In genomic region chr12:116918464-116918863, GRCh38 we compare ENCODE assay signal across 24 cellular contexts. TPM values are rescaled to one million over a fixed set of nuclear protein-coding genes. Genes with fewer than 3 reads are reported as not detected.
DNase-seq lines count a peak whose midpoint lies in the region; ATAC-seq, FAIRE-seq and TF ChIP-seq lines count a peak whose summit lies in the region.
"Had no signal": no experiment of that assay in that cellular context is flagged by ENCODE, and none has a peak within 500 bp of the region (broad histone marks: within the 10 kb centered on the region; RNA-seq: fewer than 3 reads in every experiment).

No MANE protein-coding gene starts in this region.

- no peak for TF ChIP-seq CTCF in HepG2 (CRISPR knock-in tag; IDR thresholded peaks at IDR 0.05)
- no peak for TF ChIP-seq CTCF in right lobe of liver (IDR thresholded peaks at IDR 0.05)
- TF ChIP-seq CTCF in NB4 (IDR thresholded peaks at IDR 0.05; ENCODE audit: low read depth, low read length) = no peak
- TF ChIP-seq CTCF in WTC11 (IDR thresholded peaks at IDR 0.05) = no peak
- no peak for TF ChIP-seq CTCF in neural progenitor cell (IDR thresholded peaks at IDR 0.05)
- no peak for TF ChIP-seq CTCF in MM.1S (IDR thresholded peaks at IDR 0.05; ENCODE audit: low read length)

- no peak for ATAC-seq in HepG2
- no peak for ATAC-seq in right lobe of liver
- no peak for ATAC-seq in WTC11
- ATAC-seq in activated T-cell treated with anti-CD3 and anti-CD28 coated beads, Interleukin-2, amount 50 U/mL, for 72 hours (replicated peaks in 1 of 2) = no peak
- ATAC-seq: activated CD8-positive, alpha-beta T cell treated with anti-CD3 and anti-CD28 coated beads for 36 hours; CD8-positive, alpha-beta T cell; esophagus mucosa had no signal

- H3K9me3 ChIP-seq in HepG2 (ENCODE audit: low read length) (no peaks in the 10 kb centered on the region), right lobe of liver (no peaks in the 10 kb centered on the region), neural progenitor cell (ENCODE audit: low read depth) (no peaks in the 10 kb centered on the region), MM.1S (replicated peaks; ENCODE audit: insufficient read depth, low read length) (no peaks in the 10 kb centered on the region)
- H3K9me3 ChIP-seq: SJCRH30 had no signal

- TF ChIP-seq POLR2A in HepG2 (IDR thresholded peaks at IDR 0.05; ENCODE audit: insufficient read depth in 1 of 2, low read depth in 2 of 2, low read length in 2 of 2) (no peak), right lobe of liver (IDR thresholded peaks at IDR 0.05) (no peak), NB4 (IDR thresholded peaks at IDR 0.05; ENCODE audit: extremely low read depth, insufficient read length) (no peak)

- H3K27ac Mint-ChIP-seq in WTC11 (0 out of 2 replicates have a peak overlapping the region, but pooled peaks have one; percentile 16), neural progenitor cell (no peak overlapping the region)
- H3K27ac Mint-ChIP-seq in activated T-cell treated with anti-CD3 and anti-CD28 coated beads, Interleukin-2, amount 50 U/mL, for 72 hours = no peak overlapping the region
- H3K27ac Mint-ChIP-seq: activated CD8-positive, alpha-beta T cell treated with anti-CD3 and anti-CD28 coated beads for 36 hours had no signal

- H3F3A ChIP-seq in neural progenitor cell (ENCODE audit: low read depth) = no peaks in the 10 kb centered on the region
- peaks cover 21% of the 10 kb centered on the region for H3F3A ChIP-seq in MM.1S (ENCODE audit: insufficient read depth, low read length)

- in situ Hi-C loops in HepG2 (cut with HindIII; ENCODE audit: extremely low pct_ligation_motif_present, low pct_unique_long_range_greater_than_20kb) = loop anchor here (10.0 kb wide), 1 partner anchor 214 kb away; no protein-coding TSS in a partner anchor

- H3K4me1 Mint-ChIP-seq in WTC11 (peaks cover 17% of the 10 kb centered on the region), neural progenitor cell (peaks cover 9% of the 10 kb centered on the region)
- peaks cover 67% of the 10 kb centered on the region for H3K4me1 Mint-ChIP-seq in activated T-cell treated with anti-CD3 and anti-CD28 coated beads, Interleukin-2, amount 50 U/mL, for 72 hours (ENCODE audit: low read depth)

- no peaks in the 10 kb centered on the region for H3K27me3 ChIP-seq in HepG2 (ENCODE audit: control insufficient read depth in 1 of 2, insufficient read depth in 2 of 2, low read length in 2 of 2)
- no peaks in the 10 kb centered on the region for H3K27me3 ChIP-seq in right lobe of liver
- no peaks in the 10 kb centered on the region for H3K27me3 ChIP-seq in neural progenitor cell
- H3K27me3 ChIP-seq in MM.1S (replicated peaks; ENCODE audit: insufficient read depth, low read length) = no peaks in the 10 kb centered on the region
- H3K27me3 ChIP-seq: SJCRH30 had no signal

- no peak overlapping the region for H2AFZ ChIP-seq in HepG2 (ENCODE audit: low read length)
- no peak overlapping the region for H2AFZ ChIP-seq in neural progenitor cell (replicated peaks)
- H2AFZ ChIP-seq in MM.1S (ENCODE audit: low read length) = no peak overlapping the region
- H2AFZ ChIP-seq: PC-9 had no signal

- H3K36me3 ChIP-seq in HepG2 (replicated peaks in 1 of 2; ENCODE audit: control insufficient read depth in 1 of 2, insufficient read depth in 2 of 2, low read length in 2 of 2) = peaks cover 0 to 1% of the 10 kb centered on the region in 2 experiments; a peak in 2 of 5 replicates
- H3K36me3 ChIP-seq in right lobe of liver = no peaks in the 10 kb centered on the region
- no peaks in the 10 kb centered on the region for H3K36me3 ChIP-seq in neural progenitor cell
- no peaks in the 10 kb centered on the region for H3K36me3 ChIP-seq in MM.1S (replicated peaks; ENCODE audit: insufficient read depth, low read length)
- H3K36me3 ChIP-seq: SJCRH30 had no signal

- H3K9me3 Mint-ChIP-seq in WTC11 (no peaks in the 10 kb centered on the region), neural progenitor cell (no peaks in the 10 kb centered on the region)
- H3K9me3 Mint-ChIP-seq in activated T-cell treated with anti-CD3 and anti-CD28 coated beads, Interleukin-2, amount 50 U/mL, for 72 hours = no peaks in the 10 kb centered on the region
- H3K9me3 Mint-ChIP-seq: activated CD8-positive, alpha-beta T cell treated with anti-CD3 and anti-CD28 coated beads for 36 hours; CD8-positive, alpha-beta T cell had no signal

- CTCF ChIA-PET in HepG2 (lab: Yijun Ruan, JAX; ENCODE audit: low intra/inter-chr PET ratio, low total read pairs) = no interaction called here
- CTCF ChIA-PET in WTC11 (lab: Charles Lee) = no interaction called here

- H3K4me1 ChIP-seq in HepG2 (ENCODE audit: insufficient read depth, low read length) = peaks cover 56% of the 10 kb centered on the region
- H3K4me1 ChIP-seq in right lobe of liver = peaks cover 0 to 11% (median 4%) of the 10 kb centered on the region in 4 donors
- H3K4me1 ChIP-seq in neural progenitor cell = no peaks in the 10 kb centered on the region
- H3K4me1 ChIP-seq in MM.1S (ENCODE audit: low read length) = peaks cover 31% of the 10 kb centered on the region
- H3K4me1 ChIP-seq: SJCRH30 had no signal

- H3K4me2 ChIP-seq in HepG2 (ENCODE audit: low read depth, low read length) (no peak overlapping the region), neural progenitor cell (no peak overlapping the region), MM.1S (ENCODE audit: low read depth, low read length) (no peak overlapping the region)
- H3K4me2 ChIP-seq: PC-9 had no signal

- WGBS in HepG2 (ENCODE audit: low lambda C conversion rate) = 95% methylated on average over 2 of the region's 2 CpGs
- WGBS in right lobe of liver (ENCODE audit: insufficient coverage, low coverage, low lambda C conversion rate, missing lambda C conversion rate) = 95% methylated on average over 2 of the region's 2 CpGs

- H3K4me3 Mint-ChIP-seq in WTC11 = no peak overlapping the region
- H3K4me3 Mint-ChIP-seq in neural progenitor cell = no peak overlapping the region
- H3K4me3 Mint-ChIP-seq in activated T-cell treated with anti-CD3 and anti-CD28 coated beads, Interleukin-2, amount 50 U/mL, for 72 hours = no peak overlapping the region
- H3K4me3 Mint-ChIP-seq: activated CD8-positive, alpha-beta T cell treated with anti-CD3 and anti-CD28 coated beads for 36 hours; CD8-positive, alpha-beta T cell had no signal

- H3K79me2 ChIP-seq in HepG2 (ENCODE audit: insufficient read depth, low read length) = no peaks in the 10 kb centered on the region
- peaks cover 63% of the 10 kb centered on the region for H3K79me2 ChIP-seq in neural progenitor cell (ENCODE audit: low read depth)
- peaks cover 10% of the 10 kb centered on the region for H3K79me2 ChIP-seq in MM.1S (ENCODE audit: low read length)

- no peak for FAIRE-seq in HepG2 (lab: Jason Lieb, UNC)
- FAIRE-seq: colon, frontal cortex had no signal

- DNase-seq in HepG2 (ENCODE audit: low spot score) (no peak), right lobe of liver (no peak), NB4 (ENCODE audit: low read depth) (peak; percentile 64), WTC11 (ENCODE audit: low spot score) (no peak), neural progenitor cell (ENCODE audit: low spot score) (no peak), MM.1S (no peak), T-helper 1 cell (no peak)
- DNase-seq in activated T-cell treated with anti-CD3 and anti-CD28 coated beads, Interleukin-2, amount 50 U/mL, for 72 hours = no peak
- DNase-seq: activated CD8-positive, alpha-beta T cell treated with anti-CD3 and anti-CD28 coated beads for 36 hours; activated gamma-delta T cell; activated T-cell treated with anti-CD3 and anti-CD28 coated beads for 4 hours; CD8-positive, alpha-beta T cell; effector memory CD4-positive, alpha-beta T cell; NCI-H146; NCI-H748 treated with DMSO at 0.1 percent for 48 hours; PC-9; SJCRH30; substantia nigra; T-helper 2 cell had no signal

- H3K27ac ChIP-seq in HepG2 (ENCODE audit: extremely low read length, insufficient read depth, low read length) (no peak overlapping the region), right lobe of liver (no peak overlapping the region), neural progenitor cell (no peak overlapping the region), MM.1S (ENCODE audit: low read length) (no peak overlapping the region)
- H3K27ac ChIP-seq: PC-9, SJCRH30 had no signal

- H3K36me3 Mint-ChIP-seq in WTC11 (no peaks in the 10 kb centered on the region; the same call in 1 of the 2 replicates), neural progenitor cell (peaks cover 13% of the 10 kb centered on the region)
- H3K36me3 Mint-ChIP-seq in activated T-cell treated with anti-CD3 and anti-CD28 coated beads, Interleukin-2, amount 50 U/mL, for 72 hours (ENCODE audit: insufficient read depth in 2 of 2) = peaks cover 0 to 2% of the 10 kb centered on the region in 2 donors

- no peak overlapping the region for H3K9ac ChIP-seq in HepG2 (ENCODE audit: insufficient read depth, low read depth, low read length)
- H3K9ac ChIP-seq in neural progenitor cell = no peak overlapping the region
- no peak overlapping the region for H3K9ac ChIP-seq in MM.1S (ENCODE audit: low read length)

- H3K27me3 Mint-ChIP-seq in WTC11 (ENCODE audit: low read depth) (no peaks in the 10 kb centered on the region), neural progenitor cell (ENCODE audit: insufficient read depth, low read depth) (no peaks in the 10 kb centered on the region)
- H3K27me3 Mint-ChIP-seq in activated T-cell treated with anti-CD3 and anti-CD28 coated beads, Interleukin-2, amount 50 U/mL, for 72 hours (ENCODE audit: low read depth) = peaks cover 17% of the 10 kb centered on the region
- H3K27me3 Mint-ChIP-seq: activated CD8-positive, alpha-beta T cell treated with anti-CD3 and anti-CD28 coated beads for 36 hours had no signal

- POLR2A ChIA-PET in HepG2 (lab: Yijun Ruan, JAX) (no interaction called here), WTC11 (lab: Charles Lee) (interaction anchor here (0.7 to 1.1 kb wide), 2 partner anchors 33 to 46 kb away, joined by 3 read pairs; no protein-coding TSS in a partner anchor)

- H4K20me1 ChIP-seq in HepG2 (ENCODE audit: insufficient read depth, low read length) (peaks cover 7% of the 10 kb centered on the region; the same call in 1 of the 2 replicates), neural progenitor cell (ENCODE audit: low read depth) (peaks cover 60% of the 10 kb centered on the region), MM.1S (ENCODE audit: insufficient read depth, low read length) (no peaks in the 10 kb centered on the region)

- no peak for TF ChIP-seq RAD21 in HepG2 (CRISPR knock-in tag; IDR thresholded peaks at IDR 0.05)

- TF ChIP-seq EP300 in HepG2 (IDR thresholded peaks at IDR 0.05; ENCODE audit: low read depth in 2 of 2, low read length in 2 of 2) = no peak
- no peak for TF ChIP-seq EP300 in HepG2 (CRISPR knock-in tag; IDR thresholded peaks at IDR 0.05; ENCODE audit: borderline replicate concordance)

- intact Hi-C loops in HepG2 (cut with micrococcal nuclease; ENCODE audit: unreplicated experiment) = loop anchor here (10.0 kb wide), 1 partner anchor 184 kb away; the partner anchor contains the start of genes RNFT2 and SPRING1
- intact Hi-C loops in right lobe of liver (cut with DNase I) = no loop called here

- BruUV-seq in HepG2 (replicated peaks; lab: Mats Ljungman, UMichigan) = no TSS peak

- no peak overlapping the region for H3K4me3 ChIP-seq in HepG2 (replicated peaks in 1 of 3; ENCODE audit: insufficient read depth in 1 of 3, low read depth in 2 of 3, low read length in 3 of 3)
- H3K4me3 ChIP-seq in right lobe of liver = no peak overlapping the region
- no peak overlapping the region for H3K4me3 ChIP-seq in NB4 (ENCODE audit: low read depth, low read length)
- H3K4me3 ChIP-seq in neural progenitor cell = no peak overlapping the region
- no peak overlapping the region for H3K4me3 ChIP-seq in MM.1S (ENCODE audit: low read length)
- H3K4me3 ChIP-seq: lung, PC-9, SJCRH30 had no signal

- H3K9me2 ChIP-seq in MM.1S (replicated peaks; ENCODE audit: insufficient read depth, low read length) = no peaks in the 10 kb centered on the region

RNA-seq across cellular contexts. Expression of gene FBXW8, which starts 7.7 kb away (rescaled TPM):
- 5.9 and 6.4 TPM in 2 replicates for total RNA-seq in HepG2 (2016; rRNA removed; fragmentation: Illumina TruSeq; extraction: Trizol)
- total RNA-seq in HepG2 (2016; cell fraction: cytosol; rRNA removed; fragmentation: Illumina TruSeq; extraction: Trizol; ENCODE audit: low read depth) = 3.0 and 3.1 TPM in 2 replicates
- 4.9 and 5.1 TPM in 2 replicates for total RNA-seq in HepG2 (2016; cell fraction: insoluble cytoplasmic fraction; rRNA removed; fragmentation: Illumina TruSeq; extraction: Trizol)
- total RNA-seq in HepG2 (2016; cell fraction: membrane; rRNA removed; fragmentation: Illumina TruSeq; extraction: Trizol) = 1.9 and 2.3 TPM in 2 replicates
- 5.2 and 5.4 TPM in 2 replicates for total RNA-seq in HepG2 (2016; cell fraction: nucleus; rRNA removed; fragmentation: Illumina TruSeq; extraction: Trizol)
- polyA plus RNA-seq in HepG2 (2011; rRNA removed) = 5.1 and 6.2 TPM in 2 replicates
- 3.5 and 4.2 TPM in 2 replicates for polyA plus RNA-seq in HepG2 (2011; cell fraction: cytosol; rRNA removed)
- polyA plus RNA-seq in HepG2 (2011; cell fraction: nucleus; rRNA removed) = 9.2 and 11.2 TPM in 2 replicates
- polyA plus RNA-seq in HepG2 (2012) = 5.5 and 6.7 TPM in 2 replicates
- polyA plus RNA-seq in HepG2 (2016; cell fraction: cytosol; fragmentation: Illumina TruSeq; extraction: Trizol; ENCODE audit: low read depth) = 0.53 and 0.58 TPM in 2 replicates
- polyA plus RNA-seq in HepG2 (2016; cell fraction: insoluble cytoplasmic fraction; fragmentation: Illumina TruSeq; extraction: Trizol; ENCODE audit: low read depth) = 4.8 and 5.4 TPM in 2 replicates
- 0.95 and 0.97 TPM in 2 replicates for polyA plus RNA-seq in HepG2 (2016; cell fraction: membrane; fragmentation: Illumina TruSeq; extraction: Trizol; ENCODE audit: low read depth)
- 5.8 and 6.0 TPM in 2 replicates for polyA plus RNA-seq in HepG2 (2016; cell fraction: nucleus; fragmentation: Illumina TruSeq; extraction: Trizol; ENCODE audit: insufficient read depth, low read depth)
- 12.8 and 14.9 TPM in 2 replicates for polyA minus RNA-seq in HepG2 (2011; rRNA and poly(A)+ RNA removed; ENCODE audit: low replicate concordance)
- polyA minus RNA-seq in HepG2 (2011; cell fraction: cytosol; rRNA and poly(A)+ RNA removed) = 5.1 and 6.1 TPM in 2 replicates
- polyA minus RNA-seq in HepG2 (2011; cell fraction: nucleus; rRNA and poly(A)+ RNA removed) = 13.1 and 22.3 TPM in 2 replicates
- total RNA-seq in right lobe of liver = 1 to 10 TPM; 4.5 to 9.6 (median 6.3) TPM
- 15.6 to 18.5 TPM (median 18.0 TPM) in 3 replicates for total RNA-seq in WTC11 (2021)
- total RNA-seq in neural progenitor cell (ENCODE audit: low replicate concordance) = 20.7 and 27.2 TPM in 2 replicates
- total RNA-seq in activated T-cell treated with anti-CD3 and anti-CD28 coated beads, Interleukin-2, amount 50 U/mL, for 72 hours = 10 to 100 TPM; 10.0 to 10.4 TPM

RNA-seq across cellular contexts. Expression of gene HRK, which starts 37.2 kb away (rescaled TPM):
- 0.02 TPM in 1 of 2 replicates, not detected in the other for total RNA-seq in HepG2 (2016; rRNA removed; fragmentation: Illumina TruSeq; extraction: Trizol)
- not detected in 2 replicates for total RNA-seq in HepG2 (2016; cell fraction: cytosol; rRNA removed; fragmentation: Illumina TruSeq; extraction: Trizol; ENCODE audit: low read depth)
- 0.02 TPM in 1 of 2 replicates, not detected in the other for total RNA-seq in HepG2 (2016; cell fraction: insoluble cytoplasmic fraction; rRNA removed; fragmentation: Illumina TruSeq; extraction: Trizol)
- not detected in 2 replicates for total RNA-seq in HepG2 (2016; cell fraction: membrane; rRNA removed; fragmentation: Illumina TruSeq; extraction: Trizol)
- total RNA-seq in HepG2 (2016; cell fraction: nucleus; rRNA removed; fragmentation: Illumina TruSeq; extraction: Trizol) = not detected in 2 replicates
- 0.03 TPM in 1 of 2 replicates, not detected in the other for polyA plus RNA-seq in HepG2 (2011; rRNA removed)
- 0.01 TPM in 1 of 2 replicates, not detected in the other for polyA plus RNA-seq in HepG2 (2011; cell fraction: cytosol; rRNA removed)
- polyA plus RNA-seq in HepG2 (2011; cell fraction: nucleus; rRNA removed) = 0.02 TPM in 1 of 2 replicates, not detected in the other
- not detected in 2 replicates for polyA plus RNA-seq in HepG2 (2012)
- not detected in 2 replicates for polyA plus RNA-seq in HepG2 (2016; cell fraction: cytosol; fragmentation: Illumina TruSeq; extraction: Trizol; ENCODE audit: low read depth)
- not detected in 2 replicates for polyA plus RNA-seq in HepG2 (2016; cell fraction: insoluble cytoplasmic fraction; fragmentation: Illumina TruSeq; extraction: Trizol; ENCODE audit: low read depth)
- 0.07 TPM in 1 of 2 replicates, not detected in the other for polyA plus RNA-seq in HepG2 (2016; cell fraction: membrane; fragmentation: Illumina TruSeq; extraction: Trizol; ENCODE audit: low read depth)
- polyA plus RNA-seq in HepG2 (2016; cell fraction: nucleus; fragmentation: Illumina TruSeq; extraction: Trizol; ENCODE audit: insufficient read depth, low read depth) = not detected in 2 replicates
- polyA minus RNA-seq in HepG2 (2011; rRNA and poly(A)+ RNA removed; ENCODE audit: low replicate concordance) = 1.2 TPM in 1 of 2 replicates, not detected in the other
- not detected in 2 replicates for polyA minus RNA-seq in HepG2 (2011; cell fraction: cytosol; rRNA and poly(A)+ RNA removed)
- polyA minus RNA-seq in HepG2 (2011; cell fraction: nucleus; rRNA and poly(A)+ RNA removed) = not detected in 2 replicates
- total RNA-seq in right lobe of liver = not detected
- 1.4 to 3.5 TPM (median 1.6 TPM) in 3 replicates for total RNA-seq in WTC11 (2021)
- total RNA-seq in neural progenitor cell (ENCODE audit: low replicate concordance) = 0.06 TPM in 1 of 2 replicates, not detected in the other
- total RNA-seq in activated T-cell treated with anti-CD3 and anti-CD28 coated beads, Interleukin-2, amount 50 U/mL, for 72 hours = under 1 TPM in 1 of 2 donors, not detected in 1; 0.12 TPM
- total RNA-seq: activated CD8-positive, alpha-beta T cell treated with anti-CD3 and anti-CD28 coated beads for 36 hours; posterior vena cava had no signal
